Comparison of ENCODE assay signal across 2 cellular contexts in genomic region chr2:169325886-169326285, GRCh38. TPM values are rescaled to one million over a fixed set of nuclear protein-coding genes. Genes with fewer than 3 reads are reported as not detected.
"Had no signal": no experiment of that assay in that cellular context is flagged by ENCODE, and none has a peak within 500 bp of the region (broad histone marks: within the 10 kb centered on the region; RNA-seq: fewer than 3 reads in every experiment).

No MANE protein-coding gene starts in this region.

RNA-seq across cellular contexts. Expression of gene LRP2, which starts 36.4 kb away (rescaled TPM):
- total RNA-seq: LHCN-M2, M059J had no signal
